ENCODE assay signal across 18 cellular contexts in genomic region chr2:1169291-1169949, GRCh38.
DNase-seq lines count a peak whose midpoint lies in the region; ATAC-seq and TF ChIP-seq lines count a peak whose summit lies in the region.
"Had no signal": no experiment of that assay in that cellular context is flagged by ENCODE, and none has a peak within 500 bp of the region (broad histone marks: within the 10 kb centered on the region; RNA-seq: fewer than 3 reads in every experiment).

No MANE protein-coding gene starts in this region.

- no peak overlapping the region for H3K27ac ChIP-seq in BLaER1 treated with 17β-estradiol and CSF1 and Interleukin-3, amounts not matched to agents 10 nM and 100 nM
- H3K27ac ChIP-seq in lower lobe of right lung (peak overlapping the region; percentile 15), stomach (peak overlapping the region in 3 of 5 donors; percentile 2 to 38 (median 13)), gastroesophageal sphincter (peak overlapping the region in 2 of 4 donors; percentile 23 to 27), H9 (ENCODE audit: insufficient read length, low read depth, low read length) (no peak overlapping the region)
- H3K27ac ChIP-seq: A549 had no signal

- no peaks in the 10 kb centered on the region for H3K79me2 ChIP-seq in H9 (ENCODE audit: insufficient read depth, low read length)

- no peaks in the 10 kb centered on the region for H3K9me3 Mint-ChIP-seq in chondrocyte (ENCODE audit: low read depth)
- H3K9me3 Mint-ChIP-seq in H9, result peaks cover 45 to 47% of the 10 kb centered on the region in 2 experiments

- H3K4me1 ChIP-seq in BLaER1 treated with 17β-estradiol and CSF1 and Interleukin-3, amounts not matched to agents 10 nM and 100 nM, result peaks cover 32 to 81% (median 69%) of the 10 kb centered on the region in 10 experiments
- peaks cover 6% of the 10 kb centered on the region for H3K4me1 ChIP-seq in lower lobe of right lung
- no peaks in the 10 kb centered on the region for H3K4me1 ChIP-seq in stomach
- no peaks in the 10 kb centered on the region for H3K4me1 ChIP-seq in gastroesophageal sphincter
- H3K4me1 ChIP-seq in H9 (ENCODE audit: insufficient read depth, low read length), result no peaks in the 10 kb centered on the region; the same call in 1 of the 2 replicates
- H3K4me1 ChIP-seq: A549, HAP-1, SJCRH30 had no signal

- no peak overlapping the region for H2BK5ac ChIP-seq in H9 (ENCODE audit: insufficient read length, low read length)

- H2AK5ac ChIP-seq in H9 (ENCODE audit: insufficient read length, low read length), result no peak overlapping the region

- no peak overlapping the region for H2BK15ac ChIP-seq in H9 (ENCODE audit: low read depth, low read length)

- H3K56ac ChIP-seq in H9 (ENCODE audit: insufficient read length, low read depth, low read length), result no peak overlapping the region

- peaks cover 0 to 4% (median 0%) of the 10 kb centered on the region in 11 experiments; a peak in 1 of 22 replicates for H4K20me1 ChIP-seq in BLaER1 treated with 17β-estradiol and CSF1 and Interleukin-3, amounts not matched to agents 10 nM and 100 nM
- no peaks in the 10 kb centered on the region for H4K20me1 ChIP-seq in H9 (ENCODE audit: control insufficient read depth, insufficient read depth, insufficient read length)

- no peak overlapping the region for H3K14ac ChIP-seq in H9 (ENCODE audit: insufficient read depth, low read length)

- no peak overlapping the region for H2BK120ac ChIP-seq in H9 (ENCODE audit: low read depth, low read length, poor library complexity, severe bottlenecking)

- H3K4me3 ChIP-seq in BLaER1 treated with 17β-estradiol and CSF1 and Interleukin-3, amounts not matched to agents 10 nM and 100 nM, result no peak overlapping the region
- no peak overlapping the region for H3K4me3 ChIP-seq in lower lobe of right lung
- H3K4me3 ChIP-seq in stomach, result no peak overlapping the region
- H3K4me3 ChIP-seq in gastroesophageal sphincter, result no peak overlapping the region
- H3K4me3 ChIP-seq: A549, HAP-1 had no signal

- no peak overlapping the region for H3T11ph ChIP-seq in H9 (ENCODE audit: low read length)

- no peak for TF ChIP-seq CTCF in lower lobe of right lung (IDR thresholded peaks at IDR 0.05)
- TF ChIP-seq CTCF in stomach (IDR thresholded peaks at IDR 0.05), result no peak
- no peak for TF ChIP-seq CTCF in gastroesophageal sphincter (IDR thresholded peaks at IDR 0.05)
- no peak for TF ChIP-seq CTCF in chondrocyte (IDR thresholded peaks at IDR 0.05)
- no peak for TF ChIP-seq CTCF in H9 (conservative IDR thresholded peaks at IDR 0.05)

- DNase-seq in NCI-H2171 treated with DMSO at 0.1 percent for 48 hours (lab: John Stamatoyannopoulos, UW) (peak; percentile 84), lower lobe of right lung (no peak), stomach (no peak), DMS53 (lab: John Stamatoyannopoulos, UW) (no peak), chondrocyte (ENCODE audit: low spot score) (no peak), H9 (no peak)
- DNase-seq: AML-193; CD4-positive, alpha-beta T cell; DMS79 treated with DMSO at 0.1 percent for 48 hours; GDM1; NCI-H1092; NCI-H1694 treated with DMSO at 0.1 percent for 48 hours had no signal

- TF ChIP-seq POLR2A in stomach (IDR thresholded peaks at IDR 0.05) (no peak), gastroesophageal sphincter (IDR thresholded peaks at IDR 0.05) (no peak)

- 69 to 88% (median 81%) methylated on average over 8 to 13 of the region's 13 CpGs for WGBS in stomach, 5 donors
- 82 to 88% methylated on average over 8 to 9 of the region's 13 CpGs for WGBS in gastroesophageal sphincter (ENCODE audit: low coverage in 1 of 2), 2 donors
- WGBS in H9 (ENCODE audit: extremely low coverage, insufficient read length, low lambda C conversion rate), result no CpG with 5 or more reads among the region's 13 CpGs

- H3K9ac ChIP-seq in BLaER1 treated with 17β-estradiol and CSF1 and Interleukin-3, amounts not matched to agents 10 nM and 100 nM, result no peak overlapping the region
- no peak overlapping the region for H3K9ac ChIP-seq in H9 (ENCODE audit: extremely low read depth, insufficient read length, low read length)

- H3K27ac Mint-ChIP-seq in chondrocyte (ENCODE audit: unreplicated experiment) (no peak overlapping the region), H9 (0 out of 7 replicates have a peak overlapping the region, but pooled peaks of 1 of the 3 experiments have one; percentile 24)
- H3K27ac Mint-ChIP-seq: CD4-positive, alpha-beta T cell; IgD-negative memory B cell had no signal

- no peaks in the 10 kb centered on the region for H3K27me3 Mint-ChIP-seq in chondrocyte (ENCODE audit: low read depth)
- no peaks in the 10 kb centered on the region for H3K27me3 Mint-ChIP-seq in H9 (ENCODE audit: low read depth)
- H3K27me3 Mint-ChIP-seq: CD4-positive, alpha-beta T cell; IgD-negative memory B cell had no signal

- no peaks in the 10 kb centered on the region for H3K36me3 ChIP-seq in BLaER1 treated with 17β-estradiol and CSF1 and Interleukin-3, amounts not matched to agents 10 nM and 100 nM
- no peaks in the 10 kb centered on the region for H3K36me3 ChIP-seq in lower lobe of right lung
- no peaks in the 10 kb centered on the region for H3K36me3 ChIP-seq in stomach
- H3K36me3 ChIP-seq in gastroesophageal sphincter, result no peaks in the 10 kb centered on the region
- H3K36me3 ChIP-seq: HAP-1, SJCRH30 had no signal

- H3K18ac ChIP-seq in H9 (ENCODE audit: insufficient read length, low read depth, low read length), result no peak overlapping the region

- intact Hi-C loops in lower lobe of right lung (cut with DNase I), result no loop called here
- intact Hi-C loops in stomach (cut with DNase I; ENCODE audit: low total_unique reads), result no loop called here

- no peaks in the 10 kb centered on the region for H3K79me1 ChIP-seq in H9 (ENCODE audit: insufficient read depth, low read depth, low read length, poor library complexity, severe bottlenecking)

- TF ChIP-seq EP300 in stomach (IDR thresholded peaks at IDR 0.05), result no peak
- no peak for TF ChIP-seq EP300 in gastroesophageal sphincter (IDR thresholded peaks at IDR 0.05)

- H4K8ac ChIP-seq in H9 (replicated peaks; ENCODE audit: insufficient read length, low read depth, low read length), result no peak overlapping the region

- peaks cover 18% of the 10 kb centered on the region for H3K4me1 Mint-ChIP-seq in chondrocyte (ENCODE audit: low read depth)
- peaks cover 5 to 8% of the 10 kb centered on the region in 2 experiments; a peak in 3 of 4 replicates for H3K4me1 Mint-ChIP-seq in H9

- H3K4me3 Mint-ChIP-seq in chondrocyte (ENCODE audit: unreplicated experiment) (no peak overlapping the region), H9 (no peak overlapping the region)
- H3K4me3 Mint-ChIP-seq: CD4-positive, alpha-beta T cell; IgD-negative memory B cell had no signal

- H3K36me3 Mint-ChIP-seq in chondrocyte (ENCODE audit: low read depth) (no peaks in the 10 kb centered on the region), H9 (ENCODE audit: insufficient read depth in 1 of 3, low read depth in 3 of 3) (peaks cover 77 to 85% (median 80%) of the 10 kb centered on the region in 3 experiments)

- no peak overlapping the region for H4K5ac ChIP-seq in H9 (ENCODE audit: insufficient read length, low read depth, low read length)

- H3K23me2 ChIP-seq in H9 (ENCODE audit: insufficient read length, low read depth, low read length, poor library complexity, severe bottlenecking), result no peaks in the 10 kb centered on the region

- peak overlapping the region in 10 of 11 experiments; percentile 28 to 56 (median 47); a peak in 17 of 22 replicates for H3K4me2 ChIP-seq in BLaER1 treated with 17β-estradiol and CSF1 and Interleukin-3, amounts not matched to agents 10 nM and 100 nM
- H3K4me2 ChIP-seq in H9 (ENCODE audit: insufficient read depth, insufficient read length, low read length), result no peak overlapping the region
- H3K4me2 ChIP-seq: A549 had no signal

- peaks cover 0 to 42% (median 0%) of the 10 kb centered on the region in 11 experiments; a peak in 6 of 22 replicates for H3K27me3 ChIP-seq in BLaER1 treated with 17β-estradiol and CSF1 and Interleukin-3, amounts not matched to agents 10 nM and 100 nM
- H3K27me3 ChIP-seq in lower lobe of right lung (ENCODE audit: low read depth) (no peaks in the 10 kb centered on the region), stomach (no peaks in the 10 kb centered on the region), gastroesophageal sphincter (peaks cover 11% of the 10 kb centered on the region), H9 (ENCODE audit: insufficient read depth, low read length) (no peaks in the 10 kb centered on the region)

- no peak overlapping the region for H2AFZ ChIP-seq in H9 (ENCODE audit: low read length)

- no peak overlapping the region for H2BK12ac ChIP-seq in H9 (ENCODE audit: insufficient read length, low read depth, low read length)

- no peak overlapping the region for H4K91ac ChIP-seq in H9 (ENCODE audit: insufficient read length, low read depth, low read length)

- H3K9me3 ChIP-seq in BLaER1 treated with 17β-estradiol and CSF1 and Interleukin-3, amounts not matched to agents 10 nM and 100 nM (replicated peaks in 1 of 11), result peaks cover 7 to 50% (median 25%) of the 10 kb centered on the region in 11 experiments; a peak in 21 of 22 replicates
- H3K9me3 ChIP-seq in lower lobe of right lung, result no peaks in the 10 kb centered on the region
- H3K9me3 ChIP-seq in stomach, result peaks cover 0 to 8% (median 3%) of the 10 kb centered on the region in 4 donors
- peaks cover 0 to 4% (median 0%) of the 10 kb centered on the region in 3 donors for H3K9me3 ChIP-seq in gastroesophageal sphincter
- peaks cover 33% of the 10 kb centered on the region for H3K9me3 ChIP-seq in H9 (ENCODE audit: control insufficient read depth, low read depth, low read length)
- H3K9me3 ChIP-seq: HAP-1, SJCRH30 had no signal

- H2BK20ac ChIP-seq in H9 (ENCODE audit: low read depth, low read length, poor library complexity, severe bottlenecking), result no peak overlapping the region

- no peak for ATAC-seq in lower lobe of right lung
- ATAC-seq in gastroesophageal sphincter, result no peak

- H3K4ac ChIP-seq in H9 (ENCODE audit: low read depth, low read length), result no peak overlapping the region

- no peak overlapping the region for H3K23ac ChIP-seq in H9 (ENCODE audit: insufficient read length, low read depth, low read length)

Comparison
In these comparisons a context has a peak if more than half of its experiments do, and no peak if none do; other contexts are left out.
1. H3K27ac ChIP-seq: peak in lower lobe of right lung (single experiment) and stomach (3 of 5); none in BLaER1 treated with 17β-estradiol and CSF1 and Interleukin-3, amounts not matched to agents 10 nM and 100 nM (0 of 11) and H9 (single experiment).